In genomic region chr12:54325442-54326109, GRCh38 we compare ENCODE assay signal across 1 cellular context.
TF ChIP-seq lines count a peak whose summit lies in the region.
"Not testable (repeated sequence)": the region's sequence is repeated elsewhere in the genome, so short reads cannot be mapped to it uniquely, and the experiment has no call there.

No MANE protein-coding gene starts in this region.

TF ChIP-seq in K562, 482 proteins besides CTCF, POLR2A, EP300 and RAD21 (continued from another document):
- TF ChIP-seq, protein P1, sequence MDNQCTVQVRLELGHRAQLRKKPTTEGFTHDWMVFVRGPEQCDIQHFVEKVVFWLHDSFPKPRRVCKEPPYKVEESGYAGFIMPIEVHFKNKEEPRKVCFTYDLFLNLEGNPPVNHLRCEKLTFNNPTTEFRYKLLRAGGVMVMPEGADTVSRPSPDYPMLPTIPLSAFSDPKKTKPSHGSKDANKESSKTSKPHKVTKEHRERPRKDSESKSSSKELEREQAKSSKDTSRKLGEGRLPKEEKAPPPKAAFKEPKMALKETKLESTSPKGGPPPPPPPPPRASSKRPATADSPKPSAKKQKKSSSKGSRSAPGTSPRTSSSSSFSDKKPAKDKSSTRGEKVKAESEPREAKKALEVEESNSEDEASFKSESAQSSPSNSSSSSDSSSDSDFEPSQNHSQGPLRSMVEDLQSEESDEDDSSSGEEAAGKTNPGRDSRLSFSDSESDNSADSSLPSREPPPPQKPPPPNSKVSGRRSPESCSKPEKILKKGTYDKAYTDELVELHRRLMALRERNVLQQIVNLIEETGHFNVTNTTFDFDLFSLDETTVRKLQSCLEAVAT (IDR thresholded peaks at IDR 0.05): peak; percentile 16 to 56; a peak in 2 of 4 replicates
- 0 out of 2 replicates have a peak, but pooled peaks have one; percentile 79 for TF ChIP-seq THRAP3 (IDR thresholded peaks at IDR 0.05; ENCODE audit: borderline replicate concordance)
- TF ChIP-seq ZNF407 (IDR thresholded peaks at IDR 0.05; ENCODE audit: low read depth): 0 out of 2 replicates have a peak, but pooled peaks have one; percentile 23
- TF ChIP-seq FOXA3 (CRISPR knock-in tag; conservative IDR thresholded peaks at IDR 0.05 in 1 of 2, IDR thresholded peaks at IDR 0.05 in 1 of 2): 0 out of 4 replicates have a peak, but pooled peaks of 1 of the 2 experiments have one; percentile 23
- 0 out of 2 replicates have a peak, but pooled peaks have one; percentile 9 for TF ChIP-seq RNF2 (IDR thresholded peaks at IDR 0.05)
- TF ChIP-seq L3MBTL2 (IDR thresholded peaks at IDR 0.05): peak; percentile 27; the same call in 1 of the 2 replicates
- TF ChIP-seq ZNF717 (CRISPR knock-in tag; IDR thresholded peaks at IDR 0.05): 0 out of 2 replicates have a peak, but pooled peaks have one; percentile 52
- TF ChIP-seq MYC (IDR thresholded peaks at IDR 0.05; ENCODE audit: low read depth, low read length): peak; percentile 75
- not testable (repeated sequence) for TF ChIP-seq MYC (CRISPR knock-in tag; IDR thresholded peaks at IDR 0.05; ENCODE audit: borderline replicate concordance, low read depth)
- 0 out of 2 replicates have a peak, but pooled peaks have one; percentile 35 for TF ChIP-seq ZBTB43 (CRISPR knock-in tag; IDR thresholded peaks at IDR 0.05)
- TF ChIP-seq HLTF (IDR thresholded peaks at IDR 0.05): peak; percentile 62; the same call in 1 of the 2 replicates
- peak; percentile 78; the same call in 1 of the 2 replicates for TF ChIP-seq ZNF395 (CRISPR knock-in tag; IDR thresholded peaks at IDR 0.05)
- TF ChIP-seq ZNF592 (IDR thresholded peaks at IDR 0.05): peak; percentile 78; the same call in 1 of the 2 replicates
- TF ChIP-seq NFRKB (IDR thresholded peaks at IDR 0.05; ENCODE audit: low read depth): peak; percentile 97; the same call in 1 of the 2 replicates
- TF ChIP-seq, protein P2, sequence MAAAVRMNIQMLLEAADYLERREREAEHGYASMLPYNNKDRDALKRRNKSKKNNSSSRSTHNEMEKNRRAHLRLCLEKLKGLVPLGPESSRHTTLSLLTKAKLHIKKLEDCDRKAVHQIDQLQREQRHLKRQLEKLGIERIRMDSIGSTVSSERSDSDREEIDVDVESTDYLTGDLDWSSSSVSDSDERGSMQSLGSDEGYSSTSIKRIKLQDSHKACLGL (CRISPR knock-in tag; IDR thresholded peaks at IDR 0.05; ENCODE audit: borderline replicate concordance, poor library complexity, severe bottlenecking): peak; percentile 41
- TF ChIP-seq ZC3H8 (IDR thresholded peaks at IDR 0.05): 0 out of 2 replicates have a peak, but pooled peaks have one; percentile 6
- 0 out of 2 replicates have a peak, but pooled peaks have one; percentile 20 for TF ChIP-seq TRIM25 (IDR thresholded peaks at IDR 0.05; ENCODE audit: borderline replicate concordance)
- 0 out of 2 replicates have a peak, but pooled peaks have one; percentile 28 for TF ChIP-seq CAMTA2 (CRISPR knock-in tag; conservative IDR thresholded peaks at IDR 0.05)
